2 cellular contexts compared by ENCODE assay signal in the genomic region with DNA sequence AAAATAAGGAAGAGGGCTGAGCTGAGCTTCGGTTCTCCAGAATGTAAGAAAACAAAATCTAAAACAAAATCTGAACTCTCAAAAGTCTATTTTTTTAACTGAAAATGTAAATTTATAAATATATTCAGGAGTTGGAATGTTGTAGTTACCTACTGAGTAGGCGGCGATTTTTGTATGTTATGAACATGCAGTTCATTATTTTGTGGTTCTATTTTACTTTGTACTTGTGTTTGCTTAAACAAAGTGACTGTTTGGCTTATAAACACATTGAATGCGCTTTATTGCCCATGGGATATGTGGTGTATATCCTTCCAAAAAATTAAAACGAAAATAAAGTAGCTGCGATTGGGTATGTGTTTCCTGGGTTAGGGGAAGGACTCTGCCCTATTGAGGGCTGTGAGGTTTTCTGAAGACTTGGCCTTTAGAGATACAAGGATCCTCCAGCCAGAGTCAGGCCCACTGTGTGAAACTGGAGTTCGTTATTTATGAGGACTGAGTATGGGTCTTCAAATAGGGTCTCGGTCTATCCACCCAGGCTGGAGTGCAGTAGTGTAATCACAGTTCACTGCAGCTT.
TF ChIP-seq lines count a peak whose summit lies in the region.

No MANE protein-coding gene starts in this region.

TF ChIP-seq in SK-N-SH treated with all-trans-retinoic acid at 6 μM for 48 hours, 23 proteins besides CTCF, POLR2A, EP300 and RAD21 (continued from another document):
- TF ChIP-seq, protein P1, sequence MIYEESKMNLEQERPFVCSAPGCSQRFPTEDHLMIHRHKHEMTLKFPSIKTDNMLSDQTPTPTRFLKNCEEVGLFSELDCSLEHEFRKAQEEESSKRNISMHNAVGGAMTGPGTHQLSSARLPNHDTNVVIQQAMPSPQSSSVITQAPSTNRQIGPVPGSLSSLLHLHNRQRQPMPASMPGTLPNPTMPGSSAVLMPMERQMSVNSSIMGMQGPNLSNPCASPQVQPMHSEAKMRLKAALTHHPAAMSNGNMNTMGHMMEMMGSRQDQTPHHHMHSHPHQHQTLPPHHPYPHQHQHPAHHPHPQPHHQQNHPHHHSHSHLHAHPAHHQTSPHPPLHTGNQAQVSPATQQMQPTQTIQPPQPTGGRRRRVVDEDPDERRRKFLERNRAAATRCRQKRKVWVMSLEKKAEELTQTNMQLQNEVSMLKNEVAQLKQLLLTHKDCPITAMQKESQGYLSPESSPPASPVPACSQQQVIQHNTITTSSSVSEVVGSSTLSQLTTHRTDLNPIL (CRISPR knock-in tag; IDR thresholded peaks at IDR 0.05; ENCODE audit: low read depth), result peak; percentile 68
- no peak for TF ChIP-seq RARB (CRISPR knock-in tag; IDR thresholded peaks at IDR 0.05)
- TF ChIP-seq, protein P2, sequence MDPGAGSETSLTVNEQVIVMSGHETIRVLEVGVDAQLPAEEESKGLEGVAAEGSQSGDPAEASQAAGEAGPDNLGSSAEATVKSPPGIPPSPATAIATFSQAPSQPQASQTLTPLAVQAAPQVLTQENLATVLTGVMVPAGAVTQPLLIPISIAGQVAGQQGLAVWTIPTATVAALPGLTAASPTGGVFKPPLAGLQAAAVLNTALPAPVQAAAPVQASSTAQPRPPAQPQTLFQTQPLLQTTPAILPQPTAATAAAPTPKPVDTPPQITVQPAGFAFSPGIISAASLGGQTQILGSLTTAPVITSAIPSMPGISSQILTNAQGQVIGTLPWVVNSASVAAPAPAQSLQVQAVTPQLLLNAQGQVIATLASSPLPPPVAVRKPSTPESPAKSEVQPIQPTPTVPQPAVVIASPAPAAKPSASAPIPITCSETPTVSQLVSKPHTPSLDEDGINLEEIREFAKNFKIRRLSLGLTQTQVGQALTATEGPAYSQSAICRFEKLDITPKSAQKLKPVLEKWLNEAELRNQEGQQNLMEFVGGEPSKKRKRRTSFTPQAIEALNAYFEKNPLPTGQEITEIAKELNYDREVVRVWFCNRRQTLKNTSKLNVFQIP (CRISPR knock-in tag; IDR thresholded peaks at IDR 0.05; ENCODE audit: borderline replicate concordance, low read depth), result no peak
- 0 out of 2 replicates have a peak, but pooled peaks have one; percentile 1 for TF ChIP-seq ZFP30 (CRISPR knock-in tag; IDR thresholded peaks at IDR 0.05)

TF ChIP-seq in SK-N-SH, 30 proteins besides CTCF, POLR2A, EP300 and RAD21 (continued from another document):
- TF ChIP-seq, protein P3, sequence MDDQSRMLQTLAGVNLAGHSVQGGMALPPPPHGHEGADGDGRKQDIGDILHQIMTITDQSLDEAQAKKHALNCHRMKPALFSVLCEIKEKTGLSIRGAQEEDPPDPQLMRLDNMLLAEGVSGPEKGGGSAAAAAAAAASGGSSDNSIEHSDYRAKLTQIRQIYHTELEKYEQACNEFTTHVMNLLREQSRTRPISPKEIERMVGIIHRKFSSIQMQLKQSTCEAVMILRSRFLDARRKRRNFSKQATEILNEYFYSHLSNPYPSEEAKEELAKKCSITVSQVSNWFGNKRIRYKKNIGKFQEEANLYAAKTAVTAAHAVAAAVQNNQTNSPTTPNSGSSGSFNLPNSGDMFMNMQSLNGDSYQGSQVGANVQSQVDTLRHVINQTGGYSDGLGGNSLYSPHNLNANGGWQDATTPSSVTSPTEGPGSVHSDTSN (IDR thresholded peaks at IDR 0.05), result no peak
- TF ChIP-seq, protein P4, sequence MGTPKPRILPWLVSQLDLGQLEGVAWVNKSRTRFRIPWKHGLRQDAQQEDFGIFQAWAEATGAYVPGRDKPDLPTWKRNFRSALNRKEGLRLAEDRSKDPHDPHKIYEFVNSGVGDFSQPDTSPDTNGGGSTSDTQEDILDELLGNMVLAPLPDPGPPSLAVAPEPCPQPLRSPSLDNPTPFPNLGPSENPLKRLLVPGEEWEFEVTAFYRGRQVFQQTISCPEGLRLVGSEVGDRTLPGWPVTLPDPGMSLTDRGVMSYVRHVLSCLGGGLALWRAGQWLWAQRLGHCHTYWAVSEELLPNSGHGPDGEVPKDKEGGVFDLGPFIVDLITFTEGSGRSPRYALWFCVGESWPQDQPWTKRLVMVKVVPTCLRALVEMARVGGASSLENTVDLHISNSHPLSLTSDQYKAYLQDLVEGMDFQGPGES (IDR thresholded peaks at IDR 0.05; ENCODE audit: low read depth, low read length), result no peak
- TF ChIP-seq, protein P5, sequence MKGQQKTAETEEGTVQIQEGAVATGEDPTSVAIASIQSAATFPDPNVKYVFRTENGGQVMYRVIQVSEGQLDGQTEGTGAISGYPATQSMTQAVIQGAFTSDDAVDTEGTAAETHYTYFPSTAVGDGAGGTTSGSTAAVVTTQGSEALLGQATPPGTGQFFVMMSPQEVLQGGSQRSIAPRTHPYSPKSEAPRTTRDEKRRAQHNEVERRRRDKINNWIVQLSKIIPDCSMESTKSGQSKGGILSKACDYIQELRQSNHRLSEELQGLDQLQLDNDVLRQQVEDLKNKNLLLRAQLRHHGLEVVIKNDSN (IDR thresholded peaks at IDR 0.05; ENCODE audit: borderline replicate concordance, low read depth), result no peak
- TF ChIP-seq SIN3A (IDR thresholded peaks at IDR 0.05; ENCODE audit: borderline replicate concordance, low read depth, low read length), result no peak
- TF ChIP-seq TCF12 (IDR thresholded peaks at IDR 0.05), result no peak
- TF ChIP-seq GABPA (IDR thresholded peaks at IDR 0.05; ENCODE audit: low read depth), result no peak
- no peak for TF ChIP-seq NFIC (IDR thresholded peaks at IDR 0.05; ENCODE audit: borderline replicate concordance)
- no peak for TF ChIP-seq FOXJ3 (CRISPR knock-in tag; IDR thresholded peaks at IDR 0.05)
- no peak for TF ChIP-seq SMC3 (IDR thresholded peaks at IDR 0.05; ENCODE audit: low read depth, low read length)
- TF ChIP-seq, protein P6, sequence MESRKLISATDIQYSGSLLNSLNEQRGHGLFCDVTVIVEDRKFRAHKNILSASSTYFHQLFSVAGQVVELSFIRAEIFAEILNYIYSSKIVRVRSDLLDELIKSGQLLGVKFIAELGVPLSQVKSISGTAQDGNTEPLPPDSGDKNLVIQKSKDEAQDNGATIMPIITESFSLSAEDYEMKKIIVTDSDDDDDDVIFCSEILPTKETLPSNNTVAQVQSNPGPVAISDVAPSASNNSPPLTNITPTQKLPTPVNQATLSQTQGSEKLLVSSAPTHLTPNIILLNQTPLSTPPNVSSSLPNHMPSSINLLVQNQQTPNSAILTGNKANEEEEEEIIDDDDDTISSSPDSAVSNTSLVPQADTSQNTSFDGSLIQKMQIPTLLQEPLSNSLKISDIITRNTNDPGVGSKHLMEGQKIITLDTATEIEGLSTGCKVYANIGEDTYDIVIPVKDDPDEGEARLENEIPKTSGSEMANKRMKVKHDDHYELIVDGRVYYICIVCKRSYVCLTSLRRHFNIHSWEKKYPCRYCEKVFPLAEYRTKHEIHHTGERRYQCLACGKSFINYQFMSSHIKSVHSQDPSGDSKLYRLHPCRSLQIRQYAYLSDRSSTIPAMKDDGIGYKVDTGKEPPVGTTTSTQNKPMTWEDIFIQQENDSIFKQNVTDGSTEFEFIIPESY (IDR thresholded peaks at IDR 0.05; ENCODE audit: borderline replicate concordance, low read depth), result no peak
TF ChIP-seq in SK-N-SH: peak in this region for 0.
